Comparison of ENCODE assay signal across 1 cellular context in the genomic region with DNA sequence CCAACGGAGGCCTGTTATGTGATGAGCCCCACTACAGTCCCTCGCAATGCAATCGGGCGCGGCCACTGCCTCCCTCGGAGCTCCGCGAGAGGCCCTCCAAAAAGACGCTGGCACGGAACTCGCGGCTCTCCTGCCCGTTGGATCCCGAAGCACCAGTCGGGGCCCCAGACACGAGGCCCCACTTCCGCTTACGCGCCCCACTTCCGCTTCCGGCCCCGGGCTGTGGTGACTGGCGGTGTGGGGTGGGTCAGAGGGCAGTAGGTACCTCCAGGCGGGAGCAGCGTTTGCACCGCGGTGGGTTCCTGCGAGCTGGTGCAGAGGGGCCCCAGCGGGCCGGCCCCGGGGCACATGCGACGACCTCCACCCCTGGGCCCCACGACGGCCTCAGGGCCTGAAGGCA.
TF ChIP-seq lines count a peak whose summit lies in the region.

A gene (plus strand): TSS at position 181 of the 400 bp plus-strand sequence. CDS start 168 bp downstream, at position 349.

TF ChIP-seq in K562, 482 proteins besides CTCF, POLR2A, EP300 and RAD21 (continued from another document):
- peak; percentile 41; the same call in 1 of the 2 replicates for TF ChIP-seq TGIF2 (CRISPR knock-in tag; IDR thresholded peaks at IDR 0.05)
- no peak for TF ChIP-seq SMAD3 (CRISPR knock-in tag; conservative IDR thresholded peaks at IDR 0.05)
- TF ChIP-seq CREB1 (IDR thresholded peaks at IDR 0.05): no peak
- TF ChIP-seq CREB1 (CRISPR knock-in tag; IDR thresholded peaks at IDR 0.05): no peak
- peak; percentile 27 for TF ChIP-seq FIP1L1 (IDR thresholded peaks at IDR 0.05; ENCODE audit: low read depth, low read length, poor library complexity, severe bottlenecking)
- TF ChIP-seq ZNF197 (CRISPR knock-in tag; IDR thresholded peaks at IDR 0.05; ENCODE audit: low read depth): no peak
- TF ChIP-seq, protein P1, sequence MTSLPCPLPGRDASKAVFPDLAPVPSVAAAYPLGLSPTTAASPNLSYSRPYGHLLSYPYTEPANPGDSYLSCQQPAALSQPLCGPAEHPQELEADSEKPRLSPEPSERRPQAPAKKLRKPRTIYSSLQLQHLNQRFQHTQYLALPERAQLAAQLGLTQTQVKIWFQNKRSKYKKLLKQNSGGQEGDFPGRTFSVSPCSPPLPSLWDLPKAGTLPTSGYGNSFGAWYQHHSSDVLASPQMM (CRISPR knock-in tag; IDR thresholded peaks at IDR 0.05): no peak
- TF ChIP-seq, protein P2, sequence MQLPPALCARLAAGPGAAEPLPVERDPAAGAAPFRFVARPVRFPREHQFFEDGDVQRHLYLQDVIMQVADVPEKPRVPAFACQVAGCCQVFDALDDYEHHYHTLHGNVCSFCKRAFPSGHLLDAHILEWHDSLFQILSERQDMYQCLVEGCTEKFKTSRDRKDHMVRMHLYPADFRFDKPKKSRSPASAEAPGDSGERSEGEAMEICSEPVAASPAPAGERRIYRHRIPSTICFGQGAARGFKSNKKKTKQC (CRISPR knock-in tag; IDR thresholded peaks at IDR 0.05): no peak
- TF ChIP-seq, protein P3, sequence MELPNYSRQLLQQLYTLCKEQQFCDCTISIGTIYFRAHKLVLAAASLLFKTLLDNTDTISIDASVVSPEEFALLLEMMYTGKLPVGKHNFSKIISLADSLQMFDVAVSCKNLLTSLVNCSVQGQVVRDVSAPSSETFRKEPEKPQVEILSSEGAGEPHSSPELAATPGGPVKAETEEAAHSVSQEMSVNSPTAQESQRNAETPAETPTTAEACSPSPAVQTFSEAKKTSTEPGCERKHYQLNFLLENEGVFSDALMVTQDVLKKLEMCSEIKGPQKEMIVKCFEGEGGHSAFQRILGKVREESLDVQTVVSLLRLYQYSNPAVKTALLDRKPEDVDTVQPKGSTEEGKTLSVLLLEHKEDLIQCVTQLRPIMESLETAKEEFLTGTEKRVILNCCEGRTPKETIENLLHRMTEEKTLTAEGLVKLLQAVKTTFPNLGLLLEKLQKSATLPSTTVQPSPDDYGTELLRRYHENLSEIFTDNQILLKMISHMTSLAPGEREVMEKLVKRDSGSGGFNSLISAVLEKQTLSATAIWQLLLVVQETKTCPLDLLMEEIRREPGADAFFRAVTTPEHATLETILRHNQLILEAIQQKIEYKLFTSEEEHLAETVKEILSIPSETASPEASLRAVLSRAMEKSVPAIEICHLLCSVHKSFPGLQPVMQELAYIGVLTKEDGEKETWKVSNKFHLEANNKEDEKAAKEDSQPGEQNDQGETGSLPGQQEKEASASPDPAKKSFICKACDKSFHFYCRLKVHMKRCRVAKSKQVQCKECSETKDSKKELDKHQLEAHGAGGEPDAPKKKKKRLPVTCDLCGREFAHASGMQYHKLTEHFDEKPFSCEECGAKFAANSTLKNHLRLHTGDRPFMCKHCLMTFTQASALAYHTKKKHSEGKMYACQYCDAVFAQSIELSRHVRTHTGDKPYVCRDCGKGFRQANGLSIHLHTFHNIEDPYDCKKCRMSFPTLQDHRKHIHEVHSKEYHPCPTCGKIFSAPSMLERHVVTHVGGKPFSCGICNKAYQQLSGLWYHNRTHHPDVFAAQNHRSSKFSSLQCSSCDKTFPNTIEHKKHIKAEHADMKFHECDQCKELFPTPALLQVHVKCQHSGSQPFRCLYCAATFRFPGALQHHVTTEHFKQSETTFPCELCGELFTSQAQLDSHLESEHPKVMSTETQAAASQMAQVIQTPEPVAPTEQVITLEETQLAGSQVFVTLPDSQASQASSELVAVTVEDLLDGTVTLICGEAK (IDR thresholded peaks at IDR 0.05): no peak
- TF ChIP-seq, protein P3 (CRISPR knock-in tag; IDR thresholded peaks at IDR 0.05): no peak
- TF ChIP-seq ZNF583 (CRISPR knock-in tag; IDR thresholded peaks at IDR 0.05): no peak
- TF ChIP-seq GTF2E2 (tag; IDR thresholded peaks at IDR 0.05): no peak
- TF ChIP-seq PTRF (tag; IDR thresholded peaks at IDR 0.05): no peak
- no peak for TF ChIP-seq U2AF2 (optimal IDR thresholded peaks at IDR 0.05; ENCODE audit: low read depth, low read length)
